31 cellular contexts compared by ENCODE assay signal in genomic region chr1:117433943-117434342, GRCh38.
"Had no signal": no experiment of that assay in that cellular context is flagged by ENCODE, and none has a peak within 500 bp of the region (broad histone marks: within the 10 kb centered on the region; RNA-seq: fewer than 3 reads in every experiment).

No MANE protein-coding gene starts in this region.

- H3K4me3 Mint-ChIP-seq: activated CD4-positive, alpha-beta T cell treated with anti-CD3 and anti-CD28 coated beads for 36 hours; activated CD4-positive, alpha-beta T cell treated with anti-CD3 and anti-CD28 coated beads, Interleukin-2, amount 10 ng/mL, durations not matched to agents 7 days and 5 days; activated CD8-positive, alpha-beta T cell treated with anti-CD3 and anti-CD28 coated beads, Interleukin-2, amount 10 ng/mL, durations not matched to agents 7 days and 5 days; activated naive CD4-positive, alpha-beta T cell treated with anti-CD3 and anti-CD28 coated beads, Interleukin-2, amount 50 U/mL, for 24 hours; activated naive CD8-positive, alpha-beta T cell treated with anti-CD3 and anti-CD28 coated beads, Interleukin-2, amount 10 ng/mL, durations not matched to agents 7 days and 5 days; activated T-cell treated with anti-CD3 and anti-CD28 coated beads, Interleukin-2, amount 50 U/mL, for 24 hours; T-helper 1 cell treated with Interleukin-12 subunit alpha and Interleukin-12 subunit beta and Interleukin-4 antibody, amounts not matched to agents 30 μg/mL and 1 μg/mL, for 36 hours; T-helper 2 cell treated with Interferon-gamma antibody and Interleukin-4, amounts not matched to agents 5 μg/mL and 100 μg/mL, for 36 hours had no signal

- H3K9me3 ChIP-seq: body of pancreas, breast epithelium, MG63 had no signal

- H3K36me3 Mint-ChIP-seq: activated naive CD4-positive, alpha-beta T cell treated with anti-CD3 and anti-CD28 coated beads, Interleukin-2, amount 50 U/mL, for 24 hours had no signal

- H3K9me3 Mint-ChIP-seq: activated CD4-positive, alpha-beta T cell treated with anti-CD3 and anti-CD28 coated beads, Interleukin-2, amount 10 ng/mL, durations not matched to agents 7 days and 5 days; activated naive CD4-positive, alpha-beta T cell treated with anti-CD3 and anti-CD28 coated beads, Interleukin-2, amount 50 U/mL, for 24 hours; activated naive CD8-positive, alpha-beta T cell treated with anti-CD3 and anti-CD28 coated beads, Interleukin-2, amount 10 ng/mL, durations not matched to agents 7 days and 5 days; activated T-cell treated with anti-CD3 and anti-CD28 coated beads, Interleukin-2, amount 50 U/mL, for 24 hours; activated T-helper 2 cell treated with anti-CD3 and anti-CD28 coated beads, Interferon-gamma antibody, Interleukin-2, Interleukin-4, amounts not matched to agents 10 μg/mL and 5 μg/mL and 100 μg/mL, durations not matched to agents 14 hours and 24 hours and 36 hours; T-helper 1 cell treated with Interleukin-12 subunit alpha and Interleukin-12 subunit beta and Interleukin-4 antibody, amounts not matched to agents 30 μg/mL and 1 μg/mL, for 36 hours; T-helper 2 cell treated with Interferon-gamma antibody and Interleukin-4, amounts not matched to agents 5 μg/mL and 100 μg/mL, for 36 hours had no signal

- ATAC-seq: activated CD4-positive, alpha-beta T cell treated with anti-CD3 and anti-CD28 coated beads for 36 hours; activated CD4-positive, CD25-positive, alpha-beta regulatory T cell treated with anti-CD3 and anti-CD28 coated beads, Interleukin-2, amount 50 U/mL, for 24 hours; activated CD8-positive, alpha-beta T cell treated with anti-CD3 and anti-CD28 coated beads, Interleukin-2, amount 10 ng/mL, durations not matched to agents 7 days and 5 days; body of pancreas had no signal

- DNase-seq: activated CD4-positive, alpha-beta T cell treated with anti-CD3 and anti-CD28 coated beads for 36 hours; activated CD4-positive, alpha-beta T cell treated with anti-CD3 and anti-CD28 coated beads, Interleukin-2, amount 10 ng/mL, durations not matched to agents 7 days and 5 days; activated CD4-positive, alpha-beta T cell treated with anti-CD3 and anti-CD28 coated beads, Interleukin-2, amount 50 U/mL, for 48 hours; activated CD8-positive, alpha-beta T cell treated with anti-CD3 and anti-CD28 coated beads, Interleukin-2, amount 10 ng/mL, durations not matched to agents 7 days and 5 days; activated gamma-delta T cell; activated naive CD4-positive, alpha-beta T cell treated with Interleukin-2 at 50 U/mL for 16 hours; activated naive CD8-positive, alpha-beta T cell treated with anti-CD3 and anti-CD28 coated beads, Interleukin-2, amount 10 ng/mL, durations not matched to agents 7 days and 5 days; activated T-cell treated with anti-CD3 and anti-CD28 coated beads, Interleukin-2, amount 50 U/mL, for 24 hours; body of pancreas; KBM-7; MG63; NCI-H1048; NCI-H1105 treated with DMSO at 0.1 percent for 48 hours; NCI-H1436; NCI-H1694; NCI-H1930; NCI-H2081 treated with DMSO at 0.1 percent for 48 hours; NCI-H226; NCI-H446 treated with DMSO at 0.1 percent for 48 hours; NCI-H524 treated with DMSO at 0.1 percent for 48 hours; NK-92 treated with Interleukin-12 subunit alpha and Interleukin-12 subunit beta, amount 100 ng/mL, for 24 hours; Right ventricle myocardium superior had no signal

- H3K27me3 Mint-ChIP-seq: activated CD4-positive, alpha-beta T cell treated with anti-CD3 and anti-CD28 coated beads for 36 hours; activated CD4-positive, alpha-beta T cell treated with anti-CD3 and anti-CD28 coated beads, Interleukin-2, amount 10 ng/mL, durations not matched to agents 7 days and 5 days; activated naive CD4-positive, alpha-beta T cell treated with anti-CD3 and anti-CD28 coated beads, Interleukin-2, amount 50 U/mL, for 24 hours; activated naive CD8-positive, alpha-beta T cell treated with anti-CD3 and anti-CD28 coated beads, Interleukin-2, amount 10 ng/mL, durations not matched to agents 7 days and 5 days; activated T-cell treated with anti-CD3 and anti-CD28 coated beads, Interleukin-2, amount 50 U/mL, for 24 hours had no signal

- H3K27ac ChIP-seq: body of pancreas, breast epithelium, PC-9, RWPE1, SK-N-MC had no signal

- H3K4me3 ChIP-seq: body of pancreas, breast epithelium, MG63, PC-9, SK-N-MC had no signal

- H3K36me3 ChIP-seq: breast epithelium, MG63 had no signal

- H3K4me1 Mint-ChIP-seq: activated CD4-positive, alpha-beta T cell treated with anti-CD3 and anti-CD28 coated beads, Interleukin-2, amount 10 ng/mL, durations not matched to agents 7 days and 5 days had no signal

- H3K27ac Mint-ChIP-seq: activated CD4-positive, alpha-beta T cell treated with anti-CD3 and anti-CD28 coated beads for 36 hours; activated CD4-positive, alpha-beta T cell treated with anti-CD3 and anti-CD28 coated beads, Interleukin-2, amount 10 ng/mL, durations not matched to agents 7 days and 5 days; activated CD8-positive, alpha-beta T cell treated with anti-CD3 and anti-CD28 coated beads, Interleukin-2, amount 10 ng/mL, durations not matched to agents 7 days and 5 days; activated naive CD4-positive, alpha-beta T cell treated with anti-CD3 and anti-CD28 coated beads, Interleukin-2, amount 50 U/mL, for 24 hours; activated naive CD8-positive, alpha-beta T cell treated with anti-CD3 and anti-CD28 coated beads, Interleukin-2, amount 10 ng/mL, durations not matched to agents 7 days and 5 days; activated T-cell treated with anti-CD3 and anti-CD28 coated beads, Interleukin-2, amount 50 U/mL, for 24 hours; activated T-helper 2 cell treated with anti-CD3 and anti-CD28 coated beads, Interferon-gamma antibody, Interleukin-2, Interleukin-4, amounts not matched to agents 10 μg/mL and 5 μg/mL and 100 μg/mL, durations not matched to agents 14 hours and 24 hours and 36 hours; T-helper 1 cell treated with Interleukin-12 subunit alpha and Interleukin-12 subunit beta and Interleukin-4 antibody, amounts not matched to agents 30 μg/mL and 1 μg/mL, for 36 hours; T-helper 2 cell treated with Interferon-gamma antibody and Interleukin-4, amounts not matched to agents 5 μg/mL and 100 μg/mL, for 36 hours had no signal

- H3K27me3 ChIP-seq: body of pancreas, breast epithelium, MG63 had no signal

- H3K4me1 ChIP-seq: breast epithelium had no signal
